In the genomic region with DNA sequence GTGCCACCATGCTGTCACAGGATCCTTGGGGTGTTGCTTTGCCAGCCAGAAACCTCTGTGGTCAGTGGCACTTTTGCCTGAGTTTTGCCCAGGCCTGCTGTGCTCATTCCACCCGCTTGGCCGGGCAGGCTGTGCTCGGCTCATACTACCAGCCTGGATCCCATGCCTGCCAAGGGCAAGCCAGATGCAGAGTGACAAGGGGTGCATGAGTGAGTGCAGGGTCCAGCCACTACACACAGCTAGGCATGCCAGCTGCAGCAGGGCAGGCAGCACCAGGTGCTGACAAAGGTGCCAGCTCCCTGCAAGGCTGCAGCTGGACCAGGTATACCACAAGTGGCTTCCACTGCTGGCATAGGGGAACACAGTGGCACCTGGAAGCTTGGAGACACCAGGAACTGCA, we compare ENCODE assay signal across 28 cellular contexts. TPM values are rescaled to one million over a fixed set of nuclear protein-coding genes. Genes with fewer than 3 reads are reported as not detected.
"Had no signal": no experiment of that assay in that cellular context is flagged by ENCODE, and none has a peak within 500 bp of the region (broad histone marks: within the 10 kb centered on the region; RNA-seq: fewer than 3 reads in every experiment).

No MANE protein-coding gene starts in this region.

- ATAC-seq: naive thymus-derived CD8-positive, alpha-beta T cell; natural killer cell treated with Interleukin-12 subunit alpha and Interleukin-12 subunit beta and Interleukin-15 and Interleukin-18, amount 100 ng/mL, for 72 hours; psoas muscle; right cardiac atrium; right lobe of liver; stimulated activated naive B cell treated with anti-CD40 and anti-IgM and Interleukin-4, amounts not matched to agents 10 μg/mL and 1 μg/mL and 100 μg/mL, for 72 hours had no signal

- H3K27ac Mint-ChIP-seq: naive B cell; naive thymus-derived CD8-positive, alpha-beta T cell; natural killer cell treated with Interleukin-12 subunit alpha and Interleukin-12 subunit beta and Interleukin-15 and Interleukin-18, amount 100 ng/mL, for 72 hours; nephron progenitor cell; progenitor cell of endocrine pancreas; stimulated activated naive B cell treated with anti-CD40 and anti-IgM and Interleukin-4, amounts not matched to agents 10 μg/mL and 1 μg/mL and 100 μg/mL, for 72 hours had no signal

- DNase-seq: naive B cell; naive thymus-derived CD8-positive, alpha-beta T cell; nephron progenitor cell; occipital lobe; ovary; psoas muscle; right cardiac atrium; right lobe of liver; sigmoid colon; small intestine; stimulated activated CD4-positive, alpha-beta T cell treated with anti-CD3 and anti-CD28 coated beads, Interleukin-12 subunit alpha, Interleukin-12 subunit beta, amount 100 ng/mL, for 4 hours; stimulated activated CD4-positive, alpha-beta T cell treated with anti-CD3 and anti-CD28 coated beads, Interleukin-1b, Interleukin-23, amount 100 ng/mL, for 48 hours; stimulated activated CD4-positive, alpha-beta T cell treated with anti-CD3 and anti-CD28 coated beads, Interleukin-4, amount 100 ng/mL, for 1 hour; stimulated activated CD4-positive, alpha-beta T cell treated with anti-CD3 and anti-CD28 coated beads, Interleukin-4, amount 100 ng/mL, for 4 hours; stimulated activated CD8-positive, alpha-beta memory T cell treated with anti-CD3 and anti-CD28 coated beads, Interleukin-4, amount 100 ng/mL, for 48 hours; stimulated activated naive B cell treated with anti-CD40 and anti-IgM and Interleukin-4, amounts not matched to agents 10 μg/mL and 1 μg/mL and 100 μg/mL, for 72 hours; stimulated activated naive CD4-positive, alpha-beta T cell treated with Interleukin-2 at 50 U/mL for 16 hours; stomach; thyroid gland; trophoblast cell had no signal

- H3K4me1 Mint-ChIP-seq: neural crest cell had no signal

- H3K36me3 Mint-ChIP-seq: natural killer cell treated with Interleukin-12 subunit alpha and Interleukin-12 subunit beta and Interleukin-15 and Interleukin-18, amount 100 ng/mL, for 72 hours had no signal

- H3K4me3 Mint-ChIP-seq: naive B cell; naive thymus-derived CD8-positive, alpha-beta T cell; natural killer cell treated with Interleukin-12 subunit alpha and Interleukin-12 subunit beta and Interleukin-15 and Interleukin-18, amount 100 ng/mL, for 72 hours; nephron progenitor cell; neural crest cell; stimulated activated naive B cell treated with anti-CD40 and anti-IgM and Interleukin-4, amounts not matched to agents 10 μg/mL and 1 μg/mL and 100 μg/mL, for 72 hours had no signal

- H3K9me3 Mint-ChIP-seq: natural killer cell treated with Interleukin-12 subunit alpha and Interleukin-12 subunit beta and Interleukin-15 and Interleukin-18, amount 100 ng/mL, for 72 hours; nephron progenitor cell; neural crest cell had no signal

RNA-seq across cellular contexts. Expression of a gene that starts 28.6 kb away (rescaled TPM):
- total RNA-seq: natural killer cell treated with Interleukin-12 subunit alpha and Interleukin-12 subunit beta and Interleukin-15 and Interleukin-18, amount 100 ng/mL, for 72 hours; osteoblast; progenitor cell of endocrine pancreas; right lobe of liver; sigmoid colon; subcutaneous adipose tissue; thoracic aorta; ureter; vagina had no signal
